Comparison of ENCODE assay signal across 8 cellular contexts in the genomic region with DNA sequence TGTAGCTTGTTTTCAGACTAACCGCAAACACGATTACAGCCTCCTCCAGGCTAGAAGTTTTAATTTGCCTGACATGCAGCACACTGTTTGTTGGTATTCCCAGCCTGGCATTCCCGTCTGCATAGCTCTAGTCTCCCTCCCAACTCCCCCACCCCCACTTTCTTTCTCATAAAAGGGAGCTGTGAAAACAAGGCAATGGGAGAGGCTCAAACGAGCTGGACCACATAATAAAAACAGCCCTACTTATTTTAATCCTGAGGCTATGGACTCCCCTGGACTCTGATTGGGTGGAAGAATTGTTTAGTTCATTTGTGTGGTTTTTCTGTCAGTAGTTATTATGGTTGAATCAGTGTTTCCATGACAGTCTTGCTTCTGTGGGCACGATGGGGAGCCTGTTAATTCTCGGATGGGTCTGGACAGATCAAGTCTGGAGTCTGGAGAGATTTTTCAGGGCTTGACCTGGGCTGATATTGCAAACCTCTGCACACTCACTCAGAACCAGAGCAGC. TPM values are rescaled to one million over a fixed set of nuclear protein-coding genes. Genes with fewer than 3 reads are reported as not detected.
DNase-seq lines count a peak whose midpoint lies in the region; TF ChIP-seq lines count a peak whose summit lies in the region.

No MANE protein-coding gene starts in this region.

- H3K27me3 ChIP-seq in HUES64 (ENCODE audit: insufficient read depth, low read length) (no peaks in the 10 kb centered on the region), iPS-18a (ENCODE audit: control insufficient read depth, insufficient read depth, low read length) (no peaks in the 10 kb centered on the region), skeletal muscle satellite cell (ENCODE audit: control insufficient read depth, insufficient read depth, low read length) (no peaks in the 10 kb centered on the region), MM.1S (replicated peaks; ENCODE audit: insufficient read depth, low read length) (no peaks in the 10 kb centered on the region)

- H3K4me1 ChIP-seq in HUES64 (ENCODE audit: insufficient read depth, low read length): peaks cover 23% of the 10 kb centered on the region
- peaks cover 20% of the 10 kb centered on the region for H3K4me1 ChIP-seq in iPS-18a (ENCODE audit: control insufficient read depth, low read depth, low read length)
- H3K4me1 ChIP-seq in skeletal muscle satellite cell (ENCODE audit: control insufficient read depth, insufficient read depth, low read length): peaks cover 12% of the 10 kb centered on the region
- no peaks in the 10 kb centered on the region for H3K4me1 ChIP-seq in MM.1S (ENCODE audit: low read length)

- in situ Hi-C loops in astrocyte of the cerebellum (cut with HindIII; ENCODE audit: low sequenced_read_pairs): no loop called here

- H3K4me2 ChIP-seq in skeletal muscle satellite cell (ENCODE audit: low read length) (peak overlapping the region; percentile 99), MM.1S (ENCODE audit: low read depth, low read length) (no peak overlapping the region)

- H3K9me2 ChIP-seq in MM.1S (replicated peaks; ENCODE audit: insufficient read depth, low read length): no peaks in the 10 kb centered on the region

- H3K9me3 ChIP-seq in HUES64 (ENCODE audit: insufficient read depth, low read depth, low read length) (no peaks in the 10 kb centered on the region), iPS-18a (ENCODE audit: control insufficient read depth, low read depth, low read length) (no peaks in the 10 kb centered on the region), skeletal muscle satellite cell (replicated peaks; ENCODE audit: low read length) (no peaks in the 10 kb centered on the region), MM.1S (replicated peaks; ENCODE audit: insufficient read depth, low read length) (no peaks in the 10 kb centered on the region)

- H3K36me3 ChIP-seq in HUES64 (ENCODE audit: insufficient read depth, low read length): no peaks in the 10 kb centered on the region
- H3K36me3 ChIP-seq in iPS-18a (ENCODE audit: control insufficient read depth, low read depth, low read length): no peaks in the 10 kb centered on the region
- no peaks in the 10 kb centered on the region for H3K36me3 ChIP-seq in skeletal muscle satellite cell (ENCODE audit: insufficient read depth, low read length)
- no peaks in the 10 kb centered on the region for H3K36me3 ChIP-seq in MM.1S (replicated peaks; ENCODE audit: insufficient read depth, low read length)

- TF ChIP-seq CTCF in astrocyte of the cerebellum (IDR thresholded peaks at IDR 0.05; ENCODE audit: low read depth, low read length, missing control alignments): no peak
- no peak for TF ChIP-seq CTCF in MM.1S (IDR thresholded peaks at IDR 0.05; ENCODE audit: low read length)

- 23% methylated on average over 5 of the region's 6 CpGs for WGBS in HUES64

- H4K20me1 ChIP-seq in MM.1S (ENCODE audit: insufficient read depth, low read length): no peaks in the 10 kb centered on the region

- DNase-seq in AG08395 (ENCODE audit: low spot score): peak; percentile 86
- DNase-seq in astrocyte of the cerebellum (ENCODE audit: low read depth): peak; percentile 81
- no peak for DNase-seq in activated gamma-delta T cell treated with Interleukin-2 at 50 U/mL for 16 hours
- no peak for DNase-seq in MM.1S
- no peak for DNase-seq in HUDEP-2 (lab: John Stamatoyannopoulos, UW; ENCODE audit: unreplicated experiment in 76 of 76)

- H3F3A ChIP-seq in MM.1S (ENCODE audit: insufficient read depth, low read length): no peaks in the 10 kb centered on the region

- H3K4me3 ChIP-seq in HUES64 (ENCODE audit: low read length): peak overlapping the region; percentile 85
- peak overlapping the region; percentile 75 for H3K4me3 ChIP-seq in astrocyte of the cerebellum (ENCODE audit: low read depth, low read length)
- H3K4me3 ChIP-seq in iPS-18a (ENCODE audit: low read length): peak overlapping the region; percentile 70
- peak overlapping the region; percentile 97 for H3K4me3 ChIP-seq in skeletal muscle satellite cell (ENCODE audit: low read length)
- H3K4me3 ChIP-seq in MM.1S (ENCODE audit: low read length): no peak overlapping the region

- H2AFZ ChIP-seq in MM.1S (ENCODE audit: low read length): no peak overlapping the region

- H3K9ac ChIP-seq in HUES64 (ENCODE audit: low read depth, low read length): peak overlapping the region; percentile 68; the same call in 1 of the 2 replicates
- H3K9ac ChIP-seq in iPS-18a (ENCODE audit: low read length): peak overlapping the region; percentile 53
- peak overlapping the region; percentile 94 for H3K9ac ChIP-seq in skeletal muscle satellite cell (ENCODE audit: low read depth, low read length)
- H3K9ac ChIP-seq in MM.1S (ENCODE audit: low read length): no peak overlapping the region

- H3K27ac ChIP-seq in HUES64 (ENCODE audit: low read depth, low read length) (peak overlapping the region; percentile 37; the same call in 1 of the 2 replicates), iPS-18a (ENCODE audit: low read length) (no peak overlapping the region), MM.1S (ENCODE audit: low read length) (no peak overlapping the region)

- no peaks in the 10 kb centered on the region for H3K79me2 ChIP-seq in MM.1S (ENCODE audit: low read length)

RNA-seq across cellular contexts. Expression of a gene that starts 1.2 kb away (rescaled TPM):
- 7.7 TPM for polyA plus RNA-seq in HUES64 (2013, experiment 1 of 2)
- polyA plus RNA-seq in HUES64 (2013, experiment 2 of 2): 11.9 TPM
- 2.0 TPM in 2 replicates for total RNA-seq in skeletal muscle satellite cell (2012; rRNA removed)

Comparison
In these comparisons a context has a peak if more than half of its experiments do, and no peak if none do; other contexts are left out.
1. DNase-seq: peak in AG08395 (single experiment) and astrocyte of the cerebellum (single experiment); none in activated gamma-delta T cell treated with Interleukin-2 at 50 U/mL for 16 hours (single experiment), MM.1S (single experiment) and HUDEP-2 (0 of 76).